Comparison of ENCODE assay signal across 8 cellular contexts in genomic region chr22:19431641-19432091, GRCh38. TPM values are rescaled to one million over a fixed set of nuclear protein-coding genes. Genes with fewer than 3 reads are reported as not detected.
A peak's percentile ranks its signal among the peaks of the same experiment; 100 is the strongest.
DNase-seq lines count a peak whose midpoint lies in the region; ATAC-seq and TF ChIP-seq lines count a peak whose summit lies in the region.

Gene HIRA, minus strand, starts transcription at chr22:19431733. Its CDS starts 257 bp downstream, at chr22:19431476.

- no peak for TF ChIP-seq CTCF in BE2C (IDR thresholded peaks at IDR 0.05; ENCODE audit: low read depth, low read length)

- peak within 1 kb of the TSS; percentile 98 for H3K56ac ChIP-seq in mesendoderm (ENCODE audit: low read length)

- H3K4me1 ChIP-seq in BE2C (0 out of 2 replicates have a peak, but pooled peaks cover 4% of the 10 kb centered on the region), mesendoderm (ENCODE audit: control insufficient read depth, low read depth, low read length) (peaks cover 4% of the 10 kb centered on the region)

- peak within 1 kb of the TSS; percentile 85 for H2BK5ac ChIP-seq in mesendoderm (ENCODE audit: low read length)

- H3K9ac ChIP-seq in mesendoderm (ENCODE audit: low read length), result peak within 1 kb of the TSS; percentile 98

- no peaks in the 10 kb centered on the region for H3K9me3 Mint-ChIP-seq in effector memory CD8-positive, alpha-beta T cell

- H3K4ac ChIP-seq in mesendoderm (ENCODE audit: low read depth, low read length), result peak within 1 kb of the TSS; percentile 82

- peaks cover 21% of the 10 kb centered on the region for H3K79me1 ChIP-seq in mesendoderm (ENCODE audit: low read length)

- peak within 1 kb of the TSS; percentile 97 for H3K4me2 ChIP-seq in mesendoderm (ENCODE audit: low read length)

- peaks cover 40% of the 10 kb centered on the region for H3K79me2 ChIP-seq in mesendoderm (ENCODE audit: control insufficient read depth, insufficient read depth, low read length)

- peaks cover 53% of the 10 kb centered on the region for H3K36me3 Mint-ChIP-seq in effector memory CD8-positive, alpha-beta T cell (ENCODE audit: insufficient read depth)

- peak within 1 kb of the TSS; percentile 80 for H3K23ac ChIP-seq in mesendoderm (ENCODE audit: low read length)

- H2BK15ac ChIP-seq in mesendoderm (replicated peaks; ENCODE audit: low read depth), result no peak within 1 kb of the TSS

- H4K8ac ChIP-seq in mesendoderm (ENCODE audit: low read depth, low read length), result no peak within 1 kb of the TSS

- H3K18ac ChIP-seq in mesendoderm (ENCODE audit: low read length), result peak within 1 kb of the TSS; percentile 72

- H3K4me3 Mint-ChIP-seq in effector memory CD8-positive, alpha-beta T cell, result peak within 1 kb of the TSS; percentile 88 to 93

- peaks cover 25 to 42% of the 10 kb centered on the region in 2 donors for H3K4me1 Mint-ChIP-seq in effector memory CD8-positive, alpha-beta T cell (ENCODE audit: low read depth in 2 of 2)

- H2AK5ac ChIP-seq in mesendoderm (ENCODE audit: low read length), result no peak within 1 kb of the TSS

- H3K27me3 Mint-ChIP-seq in effector memory CD8-positive, alpha-beta T cell, result no peaks in the 10 kb centered on the region

- H3K9me3 ChIP-seq in BE2C, result no peaks in the 10 kb centered on the region

- peak within 1 kb of the TSS; percentile 82 for H3K27ac ChIP-seq in mesendoderm (ENCODE audit: low read depth, low read length)

- peak; percentile 21 for TF ChIP-seq POLR2A in GM19193 (IDR thresholded peaks at IDR 0.05; ENCODE audit: extremely low read depth, insufficient read depth, insufficient read length)

- H3K27ac Mint-ChIP-seq in effector memory CD8-positive, alpha-beta T cell, result peak within 1 kb of the TSS; percentile 93 to 94

- peak; percentile 29 for ATAC-seq in HG03378 (IDR thresholded peaks at IDR 0.05; ENCODE audit: unreplicated experiment)
- ATAC-seq in effector memory CD8-positive, alpha-beta T cell (replicated peaks), result peak; percentile 57

- H3K36me3 ChIP-seq in BE2C (peaks cover 23% of the 10 kb centered on the region), mesendoderm (ENCODE audit: control insufficient read depth, insufficient read depth, low read length) (peaks cover 2% of the 10 kb centered on the region)

- WGBS in mesendoderm (ENCODE audit: extremely low coverage, insufficient coverage, low lambda C conversion rate), result no CpG with 5 or more reads among the region's 64 CpGs

- H3K4me3 ChIP-seq in BE2C (ENCODE audit: low read depth, low read length) (peak within 1 kb of the TSS; percentile 99), mesendoderm (ENCODE audit: low read length) (peak within 1 kb of the TSS; percentile 87)

- H2BK120ac ChIP-seq in mesendoderm (ENCODE audit: low read depth, low read length), result no peak within 1 kb of the TSS

- H3K27me3 ChIP-seq in BE2C (no peaks in the 10 kb centered on the region), mesendoderm (ENCODE audit: insufficient read depth, low read length, poor library complexity) (no peaks in the 10 kb centered on the region)

- DNase-seq in BE2C (peak; percentile 86), NCI-H774 (lab: John Stamatoyannopoulos, UW) (peak; percentile 57), mesendoderm (peak; percentile 86)
- DNase-seq in activated CD8-positive, alpha-beta memory T cell treated with anti-CD3 and anti-CD28 coated beads for 24 hours, result peak; percentile 98
- DNase-seq in effector memory CD8-positive, alpha-beta T cell, result peak; percentile 81 to 90 (median 88)
- peak; percentile 89 for DNase-seq in stimulated activated CD8-positive, alpha-beta memory T cell treated with anti-CD3 and anti-CD28 coated beads, Interleukin-15, amount 100 ng/mL, for 24 hours (ENCODE audit: low read depth)

- H4K5ac ChIP-seq in mesendoderm (ENCODE audit: low read length), result no peak within 1 kb of the TSS

RNA-seq across cellular contexts. Expression of gene HIRA, which starts in this region (rescaled TPM):
- polyA plus RNA-seq in BE2C (2012; ENCODE audit: insufficient read depth, insufficient read length, low read depth), result 87.6 TPM
- 33.7 TPM for polyA plus RNA-seq in mesendoderm (2013, experiment 1 of 2)
- polyA plus RNA-seq in mesendoderm (2013, experiment 2 of 2), result 34.4 TPM

Comparison
In these comparisons a context has a peak if more than half of its experiments do, and no peak if none do; other contexts are left out.
1. Peak in every context shown above with its lines: DNase-seq, ATAC-seq, H3K4me3 ChIP-seq and H3K27ac ChIP-seq.